ENCODE assay signal across 1 cellular context in the genomic region with DNA sequence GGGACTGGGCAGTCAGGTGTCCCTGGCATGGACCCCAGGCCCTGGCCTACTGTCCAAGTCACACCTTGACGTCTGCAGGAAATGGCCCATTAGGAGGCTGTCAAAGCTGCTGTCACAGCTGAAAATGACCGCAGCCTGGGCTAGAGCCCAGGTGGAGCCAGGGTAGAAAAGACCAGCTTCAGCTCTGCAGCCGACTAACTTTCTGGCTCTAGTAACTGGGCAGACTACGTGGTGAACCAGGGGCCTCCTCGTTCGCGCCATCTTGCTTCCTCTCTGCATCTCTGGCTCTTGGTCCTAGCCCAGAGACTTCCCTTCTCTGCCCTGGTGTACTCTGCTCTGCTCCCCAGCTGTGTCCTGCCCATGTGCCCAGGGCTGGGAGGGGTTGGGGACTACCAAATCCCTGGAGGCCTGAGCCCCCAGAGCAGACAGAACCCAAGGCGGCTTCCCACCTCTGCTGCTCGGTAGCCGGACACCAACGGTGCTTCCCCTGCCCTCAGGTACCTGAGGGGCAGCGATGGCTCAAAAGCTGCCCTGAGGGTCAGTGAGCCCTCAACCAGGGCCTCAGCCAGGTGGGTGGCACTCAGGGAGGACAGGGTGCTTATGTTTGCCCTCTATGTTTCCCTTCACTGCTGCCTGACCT.
TF ChIP-seq lines count a peak whose summit lies in the region.

No MANE protein-coding gene starts in this region.

TF ChIP-seq in SK-N-SH treated with all-trans-retinoic acid at 6 μM for 48 hours, 23 proteins besides CTCF, POLR2A, EP300 and RAD21 (continued from another document):
- TF ChIP-seq, protein P1, sequence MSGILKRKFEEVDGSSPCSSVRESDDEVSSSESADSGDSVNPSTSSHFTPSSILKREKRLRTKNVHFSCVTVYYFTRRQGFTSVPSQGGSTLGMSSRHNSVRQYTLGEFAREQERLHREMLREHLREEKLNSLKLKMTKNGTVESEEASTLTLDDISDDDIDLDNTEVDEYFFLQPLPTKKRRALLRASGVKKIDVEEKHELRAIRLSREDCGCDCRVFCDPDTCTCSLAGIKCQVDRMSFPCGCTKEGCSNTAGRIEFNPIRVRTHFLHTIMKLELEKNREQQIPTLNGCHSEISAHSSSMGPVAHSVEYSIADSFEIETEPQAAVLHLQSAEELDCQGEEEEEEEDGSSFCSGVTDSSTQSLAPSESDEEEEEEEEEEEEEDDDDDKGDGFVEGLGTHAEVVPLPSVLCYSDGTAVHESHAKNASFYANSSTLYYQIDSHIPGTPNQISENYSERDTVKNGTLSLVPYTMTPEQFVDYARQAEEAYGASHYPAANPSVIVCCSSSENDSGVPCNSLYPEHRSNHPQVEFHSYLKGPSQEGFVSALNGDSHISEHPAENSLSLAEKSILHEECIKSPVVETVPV (CRISPR knock-in tag; IDR thresholded peaks at IDR 0.05) = no peak
- no peak for TF ChIP-seq ZFP30 (CRISPR knock-in tag; IDR thresholded peaks at IDR 0.05)
- TF ChIP-seq, protein P2, sequence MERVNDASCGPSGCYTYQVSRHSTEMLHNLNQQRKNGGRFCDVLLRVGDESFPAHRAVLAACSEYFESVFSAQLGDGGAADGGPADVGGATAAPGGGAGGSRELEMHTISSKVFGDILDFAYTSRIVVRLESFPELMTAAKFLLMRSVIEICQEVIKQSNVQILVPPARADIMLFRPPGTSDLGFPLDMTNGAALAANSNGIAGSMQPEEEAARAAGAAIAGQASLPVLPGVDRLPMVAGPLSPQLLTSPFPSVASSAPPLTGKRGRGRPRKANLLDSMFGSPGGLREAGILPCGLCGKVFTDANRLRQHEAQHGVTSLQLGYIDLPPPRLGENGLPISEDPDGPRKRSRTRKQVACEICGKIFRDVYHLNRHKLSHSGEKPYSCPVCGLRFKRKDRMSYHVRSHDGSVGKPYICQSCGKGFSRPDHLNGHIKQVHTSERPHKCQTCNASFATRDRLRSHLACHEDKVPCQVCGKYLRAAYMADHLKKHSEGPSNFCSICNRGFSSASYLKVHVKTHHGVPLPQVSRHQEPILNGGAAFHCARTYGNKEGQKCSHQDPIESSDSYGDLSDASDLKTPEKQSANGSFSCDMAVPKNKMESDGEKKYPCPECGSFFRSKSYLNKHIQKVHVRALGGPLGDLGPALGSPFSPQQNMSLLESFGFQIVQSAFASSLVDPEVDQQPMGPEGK (CRISPR knock-in tag; IDR thresholded peaks at IDR 0.05; ENCODE audit: borderline replicate concordance) = no peak
- TF ChIP-seq PPARA (CRISPR knock-in tag; IDR thresholded peaks at IDR 0.05; ENCODE audit: borderline replicate concordance) = no peak
- no peak for TF ChIP-seq TOX (CRISPR knock-in tag; IDR thresholded peaks at IDR 0.05; ENCODE audit: borderline replicate concordance)
- no peak for TF ChIP-seq ZNF70 (CRISPR knock-in tag; IDR thresholded peaks at IDR 0.05)
- TF ChIP-seq, protein P3, sequence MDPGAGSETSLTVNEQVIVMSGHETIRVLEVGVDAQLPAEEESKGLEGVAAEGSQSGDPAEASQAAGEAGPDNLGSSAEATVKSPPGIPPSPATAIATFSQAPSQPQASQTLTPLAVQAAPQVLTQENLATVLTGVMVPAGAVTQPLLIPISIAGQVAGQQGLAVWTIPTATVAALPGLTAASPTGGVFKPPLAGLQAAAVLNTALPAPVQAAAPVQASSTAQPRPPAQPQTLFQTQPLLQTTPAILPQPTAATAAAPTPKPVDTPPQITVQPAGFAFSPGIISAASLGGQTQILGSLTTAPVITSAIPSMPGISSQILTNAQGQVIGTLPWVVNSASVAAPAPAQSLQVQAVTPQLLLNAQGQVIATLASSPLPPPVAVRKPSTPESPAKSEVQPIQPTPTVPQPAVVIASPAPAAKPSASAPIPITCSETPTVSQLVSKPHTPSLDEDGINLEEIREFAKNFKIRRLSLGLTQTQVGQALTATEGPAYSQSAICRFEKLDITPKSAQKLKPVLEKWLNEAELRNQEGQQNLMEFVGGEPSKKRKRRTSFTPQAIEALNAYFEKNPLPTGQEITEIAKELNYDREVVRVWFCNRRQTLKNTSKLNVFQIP (CRISPR knock-in tag; IDR thresholded peaks at IDR 0.05; ENCODE audit: borderline replicate concordance, low read depth) = no peak
- TF ChIP-seq ZFP3 (CRISPR knock-in tag; IDR thresholded peaks at IDR 0.05) = no peak
- TF ChIP-seq RARB (CRISPR knock-in tag; IDR thresholded peaks at IDR 0.05) = no peak
- TF ChIP-seq ARNTL (CRISPR knock-in tag; IDR thresholded peaks at IDR 0.05; ENCODE audit: borderline replicate concordance, low read depth) = no peak
- TF ChIP-seq ESRRG (CRISPR knock-in tag; IDR thresholded peaks at IDR 0.05) = no peak
- TF ChIP-seq CSDC2 (CRISPR knock-in tag; IDR thresholded peaks at IDR 0.05) = no peak
